ENCODE assay signal across 15 cellular contexts in genomic region chr2:146414456-146414855, GRCh38.
DNase-seq lines count a peak whose midpoint lies in the region; TF ChIP-seq lines count a peak whose summit lies in the region.
"Had no signal": no experiment of that assay in that cellular context is flagged by ENCODE, and none has a peak within 500 bp of the region (broad histone marks: within the 10 kb centered on the region; RNA-seq: fewer than 3 reads in every experiment).

No MANE protein-coding gene starts in this region.

- H3K4me1 ChIP-seq in endodermal cell (ENCODE audit: control insufficient read depth, insufficient read depth, low read length) = peaks cover 8% of the 10 kb centered on the region
- no peaks in the 10 kb centered on the region for H3K4me1 ChIP-seq in neural progenitor cell
- H3K4me1 ChIP-seq: BLaER1 treated with 17β-estradiol and CSF1 and Interleukin-3, amounts not matched to agents 10 nM and 100 nM; SJSA1 had no signal

- peaks cover 7% of the 10 kb centered on the region for H3K9me3 Mint-ChIP-seq in endodermal cell
- no peaks in the 10 kb centered on the region for H3K9me3 Mint-ChIP-seq in neural progenitor cell
- no peaks in the 10 kb centered on the region for H3K9me3 Mint-ChIP-seq in activated CD4-positive, alpha-beta memory T cell treated with anti-CD3 and anti-CD28 coated beads for 36 hours

- peak; percentile 33 for DNase-seq in NCI-H146 (lab: John Stamatoyannopoulos, UW)
- no peak for DNase-seq in NCI-H146 treated with DMSO at 0.1 percent for 48 hours (lab: John Stamatoyannopoulos, UW; ENCODE audit: unreplicated experiment)
- DNase-seq in Jurkat, Clone E6-1 (ENCODE audit: low read depth, low spot score) = peak; percentile 28
- no peak for DNase-seq in endodermal cell
- DNase-seq in neural progenitor cell (ENCODE audit: low spot score) = no peak
- no peak for DNase-seq in activated CD4-positive, alpha-beta memory T cell treated with anti-CD3 and anti-CD28 coated beads for 36 hours
- no peak for DNase-seq in stimulated activated CD4-positive, alpha-beta T cell treated with anti-CD3 and anti-CD28 coated beads, Interleukin-4, amount 100 ng/mL, for 1 hour
- DNase-seq: H7, MM.1S, NCI-H1092 treated with DMSO at 0.1 percent for 48 hours, NCI-H1930, NCI-H524 treated with DMSO at 0.1 percent for 48 hours, PC-9 had no signal

- H3K4me1 Mint-ChIP-seq in endodermal cell (peaks cover 17% of the 10 kb centered on the region), neural progenitor cell (peaks cover 4% of the 10 kb centered on the region)
- H3K4me1 Mint-ChIP-seq in activated CD4-positive, alpha-beta memory T cell treated with anti-CD3 and anti-CD28 coated beads for 36 hours (ENCODE audit: low read depth) = no peaks in the 10 kb centered on the region

- TF ChIP-seq CTCF in endodermal cell (conservative IDR thresholded peaks at IDR 0.05) = no peak
- no peak for TF ChIP-seq CTCF in neural progenitor cell (IDR thresholded peaks at IDR 0.05)

- intact Hi-C loops in activated CD4-positive, alpha-beta memory T cell treated with anti-CD3 and anti-CD28 coated beads for 36 hours (cut with micrococcal nuclease) = no loop called here

- no peaks in the 10 kb centered on the region for H3K79me2 ChIP-seq in neural progenitor cell (ENCODE audit: low read depth)

- no peaks in the 10 kb centered on the region for H3K36me3 ChIP-seq in endodermal cell (ENCODE audit: control insufficient read depth, insufficient read depth, low read length)
- no peaks in the 10 kb centered on the region for H3K36me3 ChIP-seq in neural progenitor cell
- H3K36me3 ChIP-seq: BLaER1 treated with 17β-estradiol and CSF1 and Interleukin-3, amounts not matched to agents 10 nM and 100 nM; SJSA1 had no signal

- no peak overlapping the region for H3K4me3 Mint-ChIP-seq in endodermal cell
- H3K4me3 Mint-ChIP-seq in neural progenitor cell = no peak overlapping the region
- H3K4me3 Mint-ChIP-seq in activated CD4-positive, alpha-beta memory T cell treated with anti-CD3 and anti-CD28 coated beads for 36 hours = no peak overlapping the region

- H3K27ac Mint-ChIP-seq in endodermal cell = peak overlapping the region; percentile 29
- H3K27ac Mint-ChIP-seq in neural progenitor cell = no peak overlapping the region
- H3K27ac Mint-ChIP-seq in activated CD4-positive, alpha-beta memory T cell treated with anti-CD3 and anti-CD28 coated beads for 36 hours = no peak overlapping the region

- H3K27me3 ChIP-seq in endodermal cell (ENCODE audit: control insufficient read depth, insufficient read depth, low read length, poor library complexity, severe bottlenecking) (no peaks in the 10 kb centered on the region), neural progenitor cell (no peaks in the 10 kb centered on the region)
- H3K27me3 ChIP-seq: BLaER1 treated with 17β-estradiol and CSF1 and Interleukin-3, amounts not matched to agents 10 nM and 100 nM; SJSA1 had no signal

- no peaks in the 10 kb centered on the region for H4K20me1 ChIP-seq in neural progenitor cell (ENCODE audit: low read depth)
- H4K20me1 ChIP-seq: BLaER1 treated with 17β-estradiol and CSF1 and Interleukin-3, amounts not matched to agents 10 nM and 100 nM had no signal

- POLR2A ChIA-PET in activated CD4-positive, alpha-beta memory T cell treated with anti-CD3 and anti-CD28 coated beads for 36 hours (lab: Charles Lee) = no interaction called here

- H2AFZ ChIP-seq in neural progenitor cell (replicated peaks) = peak overlapping the region; percentile 52
- H2AFZ ChIP-seq: PC-9 had no signal

- CTCF ChIA-PET in activated CD4-positive, alpha-beta memory T cell treated with anti-CD3 and anti-CD28 coated beads for 36 hours (lab: Charles Lee) = no interaction called here

- H3K27ac ChIP-seq in endodermal cell (ENCODE audit: low read depth, low read length) (no peak overlapping the region), neural progenitor cell (no peak overlapping the region)
- H3K27ac ChIP-seq: BLaER1 treated with 17β-estradiol and CSF1 and Interleukin-3, amounts not matched to agents 10 nM and 100 nM; PC-9; SJSA1 had no signal

- 81 to 85% methylated on average over 5 of the region's 5 CpGs for WGBS in endodermal cell (ENCODE audit: insufficient coverage in 1 of 2, insufficient read length in 1 of 2), 2 experiments

- H3K4me3 ChIP-seq in Jurkat, Clone E6-1 (ENCODE audit: low read length) = no peak overlapping the region
- no peak overlapping the region for H3K4me3 ChIP-seq in endodermal cell (ENCODE audit: low read length)
- no peak overlapping the region for H3K4me3 ChIP-seq in neural progenitor cell
- H3K4me3 ChIP-seq: BLaER1 treated with 17β-estradiol and CSF1 and Interleukin-3, amounts not matched to agents 10 nM and 100 nM; PC-9; SJSA1 had no signal

- peaks cover 2% of the 10 kb centered on the region for H3K36me3 Mint-ChIP-seq in endodermal cell (ENCODE audit: low read depth)
- H3K36me3 Mint-ChIP-seq in neural progenitor cell = no peaks in the 10 kb centered on the region
- H3K36me3 Mint-ChIP-seq in activated CD4-positive, alpha-beta memory T cell treated with anti-CD3 and anti-CD28 coated beads for 36 hours = no peaks in the 10 kb centered on the region

- H3K9ac ChIP-seq in endodermal cell (ENCODE audit: extremely low read depth, low read length, poor library complexity, severe bottlenecking) = no peak overlapping the region
- no peak overlapping the region for H3K9ac ChIP-seq in neural progenitor cell
- H3K9ac ChIP-seq: BLaER1 treated with 17β-estradiol and CSF1 and Interleukin-3, amounts not matched to agents 10 nM and 100 nM had no signal

- H3K9me3 ChIP-seq in endodermal cell (ENCODE audit: control insufficient read depth, low read length) (no peaks in the 10 kb centered on the region), neural progenitor cell (ENCODE audit: low read depth) (no peaks in the 10 kb centered on the region)
- H3K9me3 ChIP-seq: SJSA1 had no signal

- no peak overlapping the region for H3K4me2 ChIP-seq in neural progenitor cell
- H3K4me2 ChIP-seq: BLaER1 treated with 17β-estradiol and CSF1 and Interleukin-3, amounts not matched to agents 10 nM and 100 nM; PC-9 had no signal

- H3F3A ChIP-seq in neural progenitor cell (ENCODE audit: low read depth) = no peaks in the 10 kb centered on the region

- H3K27me3 Mint-ChIP-seq in endodermal cell (ENCODE audit: insufficient read depth) = no peaks in the 10 kb centered on the region
- H3K27me3 Mint-ChIP-seq in neural progenitor cell (ENCODE audit: insufficient read depth, low read depth) = no peaks in the 10 kb centered on the region
- no peaks in the 10 kb centered on the region for H3K27me3 Mint-ChIP-seq in activated CD4-positive, alpha-beta memory T cell treated with anti-CD3 and anti-CD28 coated beads for 36 hours

Comparison
In these comparisons a context has a peak if more than half of its experiments do, and no peak if none do; other contexts are left out.
1. DNase-seq: peak in NCI-H146 (single experiment) and Jurkat, Clone E6-1 (single experiment); none in NCI-H146 treated with DMSO at 0.1 percent for 48 hours (single experiment), endodermal cell (single experiment), neural progenitor cell (single experiment), activated CD4-positive, alpha-beta memory T cell treated with anti-CD3 and anti-CD28 coated beads for 36 hours (single experiment) and stimulated activated CD4-positive, alpha-beta T cell treated with anti-CD3 and anti-CD28 coated beads, Interleukin-4, amount 100 ng/mL, for 1 hour (single experiment).